1 cellular context compared by ENCODE assay signal in genomic region chr6:106823058-106823457, GRCh38.
TF ChIP-seq lines count a peak whose summit lies in the region.

No MANE protein-coding gene starts in this region.

TF ChIP-seq in K562, 482 proteins besides CTCF, POLR2A, EP300 and RAD21:
- TF ChIP-seq TAF1 (IDR thresholded peaks at IDR 0.05; ENCODE audit: control insufficient read depth, extremely low read depth, insufficient read depth, low read length, severe bottlenecking) (no peak), ID3 (CRISPR knock-in tag; IDR thresholded peaks at IDR 0.05) (no peak), ID3 (tag; IDR thresholded peaks at IDR 0.05) (no peak), ZNF174 (CRISPR knock-in tag; IDR thresholded peaks at IDR 0.05) (no peak), SIN3A (IDR thresholded peaks at IDR 0.05; ENCODE audit: borderline replicate concordance in 2 of 2, control insufficient read depth in 1 of 2, low read depth in 2 of 2, low read length in 2 of 2) (no peak), BCOR (IDR thresholded peaks at IDR 0.05) (peak; percentile 74), SRSF3 (IDR thresholded peaks at IDR 0.05; ENCODE audit: insufficient read depth, low read length) (no peak), GATA2 (CRISPR knock-in tag; IDR thresholded peaks at IDR 0.05) (0 out of 2 replicates have a peak, but pooled peaks have one; percentile 11), FOSL1 (tag; conservative IDR thresholded peaks at IDR 0.05) (no peak), RBM25 (IDR thresholded peaks at IDR 0.05; ENCODE audit: low read depth, low read length, severe bottlenecking) (peak; percentile 76), KDM1A (IDR thresholded peaks at IDR 0.05) (peak in 1 of 2 experiments; percentile 34; a peak in 1 of 4 replicates), NFE2 (IDR thresholded peaks at IDR 0.05; ENCODE audit: low read depth) (no peak), ZFP36 (IDR thresholded peaks at IDR 0.05; ENCODE audit: low read depth, low read length, partially characterized antibody) (peak; percentile 76)
